In genomic region chr6:51007237-51007636, GRCh38 we compare ENCODE assay signal across 34 cellular contexts.
"Had no signal": no experiment of that assay in that cellular context is flagged by ENCODE, and none has a peak within 500 bp of the region (broad histone marks: within the 10 kb centered on the region; RNA-seq: fewer than 3 reads in every experiment).

No MANE protein-coding gene starts in this region.

- H3K9me3 ChIP-seq: MG63 had no signal

- H3K4me3 ChIP-seq: MG63 had no signal

- DNase-seq: Karpas-422, Kasumi-1, MG63, MM.1S, MV-4-11, NCI-H1048, NCI-H1092, NCI-H1092 treated with DMSO at 0.1 percent for 48 hours, NCI-H1105, NCI-H1105 treated with DMSO at 0.1 percent for 48 hours, NCI-H1417, NCI-H1417 treated with DMSO at 0.1 percent for 48 hours, NCI-H1436, NCI-H1436 treated with DMSO at 0.1 percent for 48 hours, NCI-H146, NCI-H1694, NCI-H1694 treated with DMSO at 0.1 percent for 48 hours, NCI-H187, NCI-H187 treated with DMSO at 0.1 percent for 48 hours, NCI-H1930, NCI-H2029, NCI-H2029 treated with DMSO at 0.1 percent for 48 hours, NCI-H2081, NCI-H2081 treated with DMSO at 0.1 percent for 48 hours, NCI-H2107, NCI-H2171, NCI-H2171 treated with DMSO at 0.1 percent for 48 hours, NCI-H2227 treated with DMSO at 0.1 percent for 48 hours, NCI-H226, NCI-H345, NCI-H446, NCI-H446 treated with DMSO at 0.1 percent for 48 hours, NCI-H510A, NCI-H510A treated with DMSO at 0.1 percent for 48 hours had no signal

- H3K36me3 ChIP-seq: MG63 had no signal

- H3K27me3 ChIP-seq: MG63 had no signal
